Comparison of ENCODE assay signal across 9 cellular contexts in genomic region chr1:240190881-240191385, GRCh38.
DNase-seq lines count a peak whose midpoint lies in the region; ATAC-seq and TF ChIP-seq lines count a peak whose summit lies in the region.
"Had no signal": no experiment of that assay in that cellular context is flagged by ENCODE, and none has a peak within 500 bp of the region (broad histone marks: within the 10 kb centered on the region; RNA-seq: fewer than 3 reads in every experiment).

No MANE protein-coding gene starts in this region.

- no peaks in the 10 kb centered on the region for H3K36me3 Mint-ChIP-seq in GM23338 (ENCODE audit: low read depth)
- no peaks in the 10 kb centered on the region for H3K36me3 Mint-ChIP-seq in neural progenitor cell
- no peaks in the 10 kb centered on the region for H3K36me3 Mint-ChIP-seq in activated T-cell treated with anti-CD3 and anti-CD28 coated beads, Interleukin-2, amount 50 U/mL, for 24 hours (ENCODE audit: low read depth)

- H3K9me3 Mint-ChIP-seq in GM23338: no peaks in the 10 kb centered on the region; the same call in 2 of the 3 replicates
- no peaks in the 10 kb centered on the region for H3K9me3 Mint-ChIP-seq in neural progenitor cell
- H3K9me3 Mint-ChIP-seq in activated T-cell treated with anti-CD3 and anti-CD28 coated beads, Interleukin-2, amount 50 U/mL, for 24 hours: no peaks in the 10 kb centered on the region
- H3K9me3 Mint-ChIP-seq: dendritic cell treated with granulocyte-macrophage colony-stimulating factor and Interleukin-4, amounts not matched to agents 40 ng/mL and 50 ng/mL, for 4 days had no signal

- H3K4me1 ChIP-seq in ACC112 (ENCODE audit: control insufficient read depth, insufficient read depth, low read length, unreplicated experiment): peaks cover 11% of the 10 kb centered on the region
- H3K4me1 ChIP-seq in GM23338 (ENCODE audit: insufficient read depth): no peaks in the 10 kb centered on the region
- H3K4me1 ChIP-seq in neural progenitor cell: no peaks in the 10 kb centered on the region

- no peaks in the 10 kb centered on the region for H3K27me3 ChIP-seq in ACC112 (ENCODE audit: insufficient read depth, low read length)
- H3K27me3 ChIP-seq in GM23338 (ENCODE audit: insufficient read depth): no peaks in the 10 kb centered on the region
- no peaks in the 10 kb centered on the region for H3K27me3 ChIP-seq in neural progenitor cell

- H3K27ac ChIP-seq in ACC112 (ENCODE audit: low read depth, low read length) (peak overlapping the region; percentile 26; the same call in 1 of the 2 replicates), GM23338 (ENCODE audit: low read depth) (no peak overlapping the region), neural progenitor cell (no peak overlapping the region)

- no peaks in the 10 kb centered on the region for H3F3A ChIP-seq in GM23338 (replicated peaks; ENCODE audit: low read depth)
- H3F3A ChIP-seq in neural progenitor cell (ENCODE audit: low read depth): no peaks in the 10 kb centered on the region

- H3K27ac Mint-ChIP-seq in GM23338 (no peak overlapping the region), neural progenitor cell (no peak overlapping the region)
- no peak overlapping the region for H3K27ac Mint-ChIP-seq in activated T-cell treated with anti-CD3 and anti-CD28 coated beads, Interleukin-2, amount 50 U/mL, for 24 hours
- H3K27ac Mint-ChIP-seq: dendritic cell treated with granulocyte-macrophage colony-stimulating factor and Interleukin-4, amounts not matched to agents 40 ng/mL and 50 ng/mL, for 4 days had no signal

- H3K4me3 ChIP-seq in ACC112 (ENCODE audit: low read depth, low read length) (peak overlapping the region; percentile 17; the same call in 1 of the 2 replicates), GM23338 (no peak overlapping the region), neural progenitor cell (no peak overlapping the region)

- ATAC-seq in GM23338 (0 out of 3 replicates have a peak, but pooled peaks have one; percentile 31), GM19397 (IDR thresholded peaks at IDR 0.05; ENCODE audit: unreplicated experiment) (no peak), GM18858 (IDR thresholded peaks at IDR 0.05; ENCODE audit: unreplicated experiment) (no peak)

- peak; percentile 55 for DNase-seq in GM23338 (ENCODE audit: low spot score)
- DNase-seq in NCI-H510A treated with DMSO at 0.1 percent for 48 hours (lab: John Stamatoyannopoulos, UW): peak; percentile 61
- peak; percentile 24 for DNase-seq in cerebellar cortex (ENCODE audit: low spot score)
- peak; percentile 32 for DNase-seq in neural progenitor cell (ENCODE audit: low spot score)
- no peak for DNase-seq in activated T-cell treated with anti-CD3 and anti-CD28 coated beads, Interleukin-2, amount 50 U/mL, for 24 hours

- H3K9me3 ChIP-seq in neural progenitor cell (ENCODE audit: low read depth): no peaks in the 10 kb centered on the region

- H3K4me2 ChIP-seq in GM23338 (no peak overlapping the region), neural progenitor cell (no peak overlapping the region)

- H4K20me1 ChIP-seq in GM23338 (replicated peaks; ENCODE audit: insufficient read depth) (no peaks in the 10 kb centered on the region), neural progenitor cell (ENCODE audit: low read depth) (no peaks in the 10 kb centered on the region)

- H3K79me2 ChIP-seq in ACC112 (ENCODE audit: control insufficient read depth, insufficient read depth, low read length, unreplicated experiment) (no peaks in the 10 kb centered on the region), GM23338 (replicated peaks; ENCODE audit: insufficient read depth) (no peaks in the 10 kb centered on the region), neural progenitor cell (ENCODE audit: low read depth) (no peaks in the 10 kb centered on the region)

- TF ChIP-seq CTCF in GM23338 (conservative IDR thresholded peaks at IDR 0.05; ENCODE audit: low read depth in 2 of 2) (peak; percentile 66 to 69), neural progenitor cell (IDR thresholded peaks at IDR 0.05) (peak; percentile 60)

- no peak overlapping the region for H3K4me3 Mint-ChIP-seq in GM23338
- H3K4me3 Mint-ChIP-seq in neural progenitor cell: no peak overlapping the region
- H3K4me3 Mint-ChIP-seq in activated T-cell treated with anti-CD3 and anti-CD28 coated beads, Interleukin-2, amount 50 U/mL, for 24 hours: no peak overlapping the region
- H3K4me3 Mint-ChIP-seq: dendritic cell treated with granulocyte-macrophage colony-stimulating factor and Interleukin-4, amounts not matched to agents 40 ng/mL and 50 ng/mL, for 4 days had no signal

- no peaks in the 10 kb centered on the region for H3K9me2 ChIP-seq in GM23338 (ENCODE audit: insufficient read depth)

- H3K9ac ChIP-seq in neural progenitor cell: no peak overlapping the region

- peak overlapping the region; percentile 71 for H2AFZ ChIP-seq in ACC112 (ENCODE audit: low read length, unreplicated experiment)
- no peak overlapping the region for H2AFZ ChIP-seq in GM23338
- H2AFZ ChIP-seq in neural progenitor cell (replicated peaks): no peak overlapping the region

- H3K36me3 ChIP-seq in ACC112 (ENCODE audit: insufficient read depth, low read length) (no peaks in the 10 kb centered on the region), GM23338 (ENCODE audit: insufficient read depth) (no peaks in the 10 kb centered on the region), neural progenitor cell (no peaks in the 10 kb centered on the region)

- H3K4me1 Mint-ChIP-seq in GM23338: peaks cover 7% of the 10 kb centered on the region; the same call in 2 of the 3 replicates
- peaks cover 3% of the 10 kb centered on the region for H3K4me1 Mint-ChIP-seq in neural progenitor cell
- peaks cover 2% of the 10 kb centered on the region for H3K4me1 Mint-ChIP-seq in activated T-cell treated with anti-CD3 and anti-CD28 coated beads, Interleukin-2, amount 50 U/mL, for 24 hours (ENCODE audit: low read depth)

- H3K27me3 Mint-ChIP-seq in GM23338 (ENCODE audit: insufficient read depth, low read depth, poor library complexity) (no peaks in the 10 kb centered on the region), neural progenitor cell (ENCODE audit: insufficient read depth, low read depth) (peaks cover 3% of the 10 kb centered on the region)
- peaks cover 30% of the 10 kb centered on the region for H3K27me3 Mint-ChIP-seq in activated T-cell treated with anti-CD3 and anti-CD28 coated beads, Interleukin-2, amount 50 U/mL, for 24 hours

TF ChIP-seq in GM23338, 12 proteins besides CTCF, POLR2A, EP300 and RAD21 (continues in another document):
- TF ChIP-seq REST (IDR thresholded peaks at IDR 0.05; ENCODE audit: unreplicated experiment) (no peak), STAT1 (IDR thresholded peaks at IDR 0.05; ENCODE audit: unreplicated experiment) (no peak), NANOG (IDR thresholded peaks at IDR 0.05; ENCODE audit: borderline replicate concordance) (no peak), EZH2 (IDR thresholded peaks at IDR 0.05; ENCODE audit: low read depth, unreplicated experiment) (no peak), EZH2phosphoT487 (IDR thresholded peaks at IDR 0.05; ENCODE audit: unreplicated experiment) (no peak)
